Comparison of ENCODE assay signal across 9 cellular contexts in the genomic region with DNA sequence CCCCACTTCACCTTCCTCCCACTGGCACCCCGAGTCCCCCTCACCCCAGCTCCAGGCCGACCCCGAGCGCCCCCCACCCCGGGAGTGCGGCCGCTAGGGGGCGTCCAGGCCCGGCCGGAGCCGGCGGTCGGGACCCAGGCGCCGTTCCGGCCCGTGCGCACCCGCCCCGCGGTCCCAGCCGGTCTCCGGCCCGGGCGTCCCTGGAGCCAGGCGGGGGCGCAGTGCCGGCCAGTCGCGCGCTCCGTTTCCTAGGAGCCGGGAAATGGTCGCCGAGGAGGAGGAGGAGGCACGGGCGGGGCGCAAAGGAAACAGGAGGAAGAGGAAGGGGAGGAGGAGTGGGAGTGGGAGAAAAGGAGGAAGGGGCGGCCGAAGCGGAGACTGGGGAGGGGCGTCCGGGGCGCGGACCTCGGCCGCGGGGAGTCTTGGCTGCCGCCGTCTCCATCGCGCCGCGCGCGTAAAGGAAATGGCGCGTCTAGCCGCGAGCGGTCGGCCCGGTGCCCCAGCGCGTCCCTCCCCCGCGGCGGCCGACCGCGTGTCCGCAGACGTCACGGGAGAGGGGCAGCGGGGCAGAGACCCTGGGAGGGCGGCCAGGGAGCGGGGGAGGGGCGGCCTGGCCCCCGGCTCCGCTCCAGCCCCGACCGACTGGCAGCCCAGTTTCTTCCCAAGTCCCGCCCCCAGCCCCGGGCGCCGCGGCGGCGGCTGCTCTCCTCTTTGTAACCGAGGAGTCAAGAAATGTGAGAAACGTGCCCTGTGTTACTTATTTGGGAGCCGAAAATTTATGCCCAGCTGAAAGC. TPM values are rescaled to one million over a fixed set of nuclear protein-coding genes. Genes with fewer than 3 reads are reported as not detected.
DNase-seq lines count a peak whose midpoint lies in the region; ATAC-seq, FAIRE-seq and TF ChIP-seq lines count a peak whose summit lies in the region.
"Had no signal": no experiment of that assay in that cellular context is flagged by ENCODE, and none has a peak within 500 bp of the region (broad histone marks: within the 10 kb centered on the region; RNA-seq: fewer than 3 reads in every experiment).

No MANE protein-coding gene starts in this region.

- H3K14ac ChIP-seq in IMR-90 (replicated peaks; ENCODE audit: low read depth, low read length): 0 out of 2 replicates have a peak overlapping the region, but pooled peaks have one; percentile 6

- H3K18ac ChIP-seq in IMR-90 (ENCODE audit: low read depth, low read length): no peak overlapping the region; the same call in 1 of the 2 replicates

- WGBS in IMR-90 (ENCODE audit: extremely low coverage in 2 of 2, insufficient read length in 1 of 2), 2 experiments: 0% methylated on average over 29 of the region's 92 CpGs; no CpG with 5 or more reads in 1 of the 2 experiments
- WGBS in adrenal gland, 4 donors: 1% methylated on average over 23 to 86 of the region's 92 CpGs
- 0 to 1% (median 1%) methylated on average over 57 to 92 of the region's 92 CpGs for WGBS in heart left ventricle, 4 donors
- 1% methylated on average over 76 to 92 of the region's 92 CpGs for WGBS in pancreas, 2 donors

- no peak overlapping the region; the same call in 1 of the 2 replicates for H3K23ac ChIP-seq in IMR-90 (ENCODE audit: low read depth, low read length)

- H3K9me1 ChIP-seq in IMR-90 (ENCODE audit: insufficient read depth, low read length): no peaks in the 10 kb centered on the region

- no peak overlapping the region for H2BK20ac ChIP-seq in IMR-90 (ENCODE audit: low read depth, low read length)

- FAIRE-seq in pancreas (lab: Jason Lieb, UNC): no peak
- FAIRE-seq: colon had no signal

- H4K5ac ChIP-seq in IMR-90 (ENCODE audit: low read depth, low read length): no peak overlapping the region; the same call in 1 of the 2 replicates

- H3K56ac ChIP-seq in IMR-90 (ENCODE audit: extremely low read depth, insufficient read depth, low read length): peak overlapping the region; percentile 46; the same call in 1 of the 2 replicates

- CTCF ChIA-PET in IMR-90 (lab: Yijun Ruan, JAX): interaction anchor here (0.7 to 2.1 kb wide), 5 partner anchors 13 to 361 kb away, joined by 3 to 12 read pairs (median 4); no protein-coding TSS in a partner anchor
- CTCF ChIA-PET in RWPE1 (lab: Yijun Ruan, JAX): interaction anchor here (0.6 to 2.7 kb wide), 18 partner anchors 17 to 381 kb away, joined by 3 to 20 read pairs (median 3); no protein-coding TSS in a partner anchor

- H3K9ac ChIP-seq in IMR-90 (ENCODE audit: low read depth, low read length): peak overlapping the region; percentile 90

- intact Hi-C loops in IMR-90 (cut with micrococcal nuclease): loop anchor here (5.0 kb wide), 1 partner anchor 202 kb away; no protein-coding TSS in a partner anchor
- intact Hi-C loops in adrenal gland (cut with DNase I): no loop called here
- intact Hi-C loops in heart left ventricle (cut with DNase I): loop anchor here in 7 of 10 donors (1.0 to 10.0 kb wide), 9 partner anchors 25 to 203 kb away; no protein-coding TSS in a partner anchor
- intact Hi-C loops in pancreas (cut with DNase I): no loop called here

- no peaks in the 10 kb centered on the region for H3K9me3 ChIP-seq in IMR-90 (ENCODE audit: control insufficient read depth, insufficient read depth, low read length)
- H3K9me3 ChIP-seq in adrenal gland (replicated peaks in 1 of 3): no peaks in the 10 kb centered on the region
- no peaks in the 10 kb centered on the region for H3K9me3 ChIP-seq in heart left ventricle
- H3K9me3 ChIP-seq in pancreas: no peaks in the 10 kb centered on the region

- TF ChIP-seq CTCF in IMR-90 (conservative IDR thresholded peaks at IDR 0.05; ENCODE audit: low read depth, low read length): peak; percentile 68
- peak; percentile 96 for TF ChIP-seq CTCF in RWPE1 (conservative IDR thresholded peaks at IDR 0.05; ENCODE audit: low read depth)
- TF ChIP-seq CTCF in adrenal gland (IDR thresholded peaks at IDR 0.05): peak in 5 of 6 experiments; percentile 11 to 67 (median 44)
- TF ChIP-seq CTCF in heart left ventricle (IDR thresholded peaks at IDR 0.05): peak in 11 of 12 donors; percentile 56 to 95 (median 81)
- peak; percentile 63 to 72 (median 71) for TF ChIP-seq CTCF in pancreas (IDR thresholded peaks at IDR 0.05)

- H3K4me3 ChIP-seq in IMR-90 (ENCODE audit: insufficient read depth, low read depth, low read length): peak overlapping the region; percentile 63
- H3K4me3 ChIP-seq in adrenal gland: peak overlapping the region in 3 of 4 donors; percentile 18 to 57 (median 30)
- H3K4me3 ChIP-seq in heart left ventricle: peak overlapping the region; percentile 65 to 97 (median 86)
- peak overlapping the region; percentile 46 to 80 (median 68) for H3K4me3 ChIP-seq in pancreas

- peak overlapping the region; percentile 33; the same call in 1 of the 2 replicates for H3K4ac ChIP-seq in IMR-90 (ENCODE audit: low read depth, low read length)

- peak overlapping the region; percentile 31 for H2AK9ac ChIP-seq in IMR-90 (replicated peaks; ENCODE audit: low read depth, low read length, poor library complexity)

- H3K27me3 ChIP-seq in IMR-90 (ENCODE audit: control insufficient read depth, insufficient read depth, low read length): peaks cover 9% of the 10 kb centered on the region
- peaks cover 26% of the 10 kb centered on the region for H3K27me3 ChIP-seq in adrenal gland
- H3K27me3 ChIP-seq in heart left ventricle: peaks cover 0 to 15% (median 0%) of the 10 kb centered on the region in 9 donors
- H3K27me3 ChIP-seq in pancreas: no peaks in the 10 kb centered on the region

- peaks cover 2% of the 10 kb centered on the region; the same call in 1 of the 2 replicates for H3K4me1 ChIP-seq in IMR-90 (ENCODE audit: control insufficient read depth, insufficient read depth, low read length)
- H3K4me1 ChIP-seq in adrenal gland (replicated peaks in 1 of 2): no peaks in the 10 kb centered on the region
- H3K4me1 ChIP-seq in heart left ventricle: peaks cover 0 to 35% (median 15%) of the 10 kb centered on the region in 12 donors
- peaks cover 0 to 4% (median 3%) of the 10 kb centered on the region in 3 donors for H3K4me1 ChIP-seq in pancreas

- peak overlapping the region; percentile 3 to 80; a peak in 3 of 4 replicates for H4K8ac ChIP-seq in IMR-90 (ENCODE audit: low read depth in 2 of 2, low read length in 2 of 2)

- peak; percentile 74 for ATAC-seq in IMR-90 (ENCODE audit: low read depth)
- ATAC-seq in heart left ventricle: peak; percentile 60 to 90 (median 86)
- ATAC-seq in pancreas: peak; percentile 74 to 87 (median 82)
- ATAC-seq in HG03442 (IDR thresholded peaks at IDR 0.05; ENCODE audit: unreplicated experiment): no peak
- ATAC-seq in GM19463 (IDR thresholded peaks at IDR 0.05; ENCODE audit: unreplicated experiment): no peak

- in situ Hi-C loops in IMR-90 (cut with MboI; ENCODE audit: low sequenced_read_pairs): loop anchor here (25.0 kb wide), 1 partner anchor 542 kb away; no protein-coding TSS in a partner anchor

- H2AK5ac ChIP-seq in IMR-90 (ENCODE audit: low read depth, low read length): no peak overlapping the region

- peak overlapping the region; percentile 76 for H3K4me2 ChIP-seq in IMR-90 (ENCODE audit: low read depth, low read length)

- H4K91ac ChIP-seq in IMR-90 (ENCODE audit: insufficient read depth, low read depth, low read length): peak overlapping the region; percentile 45; the same call in 1 of the 2 replicates

- peak overlapping the region; percentile 95 for H2AFZ ChIP-seq in IMR-90 (replicated peaks; ENCODE audit: low read length, poor library complexity)

- H2BK5ac ChIP-seq in IMR-90 (ENCODE audit: low read depth, low read length, poor library complexity, severe bottlenecking): peak overlapping the region; percentile 21

- H3K27ac ChIP-seq in IMR-90 (ENCODE audit: insufficient read depth, low read length) (peak overlapping the region; percentile 83), RWPE1 (peak overlapping the region; percentile 97), adrenal gland (peak overlapping the region in 4 of 5 donors; percentile 55 to 90 (median 80)), heart left ventricle (peak overlapping the region; percentile 88 to 100 (median 98)), pancreas (peak overlapping the region; percentile 81 to 94 (median 90))

- no peak overlapping the region for H2BK15ac ChIP-seq in IMR-90 (ENCODE audit: low read depth, low read length)

- DNase-seq in DMS 273 treated with DMSO at 0.1 percent for 48 hours (lab: John Stamatoyannopoulos, UW) (peak; percentile 67), IMR-90 (peak; percentile 75), RWPE1 (ENCODE audit: low spot score) (peak; percentile 82), adrenal gland (peak; percentile 51 to 80 (median 63)), heart left ventricle (peak; percentile 89 to 93 (median 91)), pancreas (peak; percentile 83 to 93 (median 87))

- TF ChIP-seq RAD21 in IMR-90 (IDR thresholded peaks at IDR 0.05; ENCODE audit: low read length): peak; percentile 37

- POLR2A ChIA-PET in IMR-90 (lab: Charles Lee; ENCODE audit: unreplicated experiment): no interaction called here
- POLR2A ChIA-PET in RWPE1 (lab: Yijun Ruan, JAX; ENCODE audit: low non-redundant PET): interaction anchor here (1.6 kb wide), 1 partner anchor 24 kb away, joined by 5 read pairs; no protein-coding TSS in a partner anchor

- no TSS peak for BruUV-seq in IMR-90 (replicated peaks; lab: Mats Ljungman, UMichigan)

- dilution Hi-C loops in IMR-90 (cut with HindIII; ENCODE audit: low sequenced_read_pairs, unreplicated experiment): no loop called here

- TF ChIP-seq POLR2A in IMR-90 (IDR thresholded peaks at IDR 0.05; ENCODE audit: low read depth, low read length) (peak; percentile 73; the same call in 1 of the 2 replicates), adrenal gland (IDR thresholded peaks at IDR 0.05) (no peak), heart left ventricle (IDR thresholded peaks at IDR 0.05) (peak in 1 of 2 donors; percentile 58)

- H3K79me1 ChIP-seq in IMR-90 (ENCODE audit: low read depth in 1 of 2, low read length in 2 of 2): peaks cover 0 to 5% of the 10 kb centered on the region in 2 experiments; a peak in 1 of 4 replicates

- H3K36me3 ChIP-seq in IMR-90 (ENCODE audit: control insufficient read depth, insufficient read depth, low read length): peaks cover 6% of the 10 kb centered on the region; the same call in 1 of the 2 replicates
- H3K36me3 ChIP-seq in adrenal gland (replicated peaks in 1 of 2): no peaks in the 10 kb centered on the region
- peaks cover 0 to 13% (median 0%) of the 10 kb centered on the region in 9 donors for H3K36me3 ChIP-seq in heart left ventricle
- no peaks in the 10 kb centered on the region for H3K36me3 ChIP-seq in pancreas

- no peak overlapping the region for H2BK120ac ChIP-seq in IMR-90 (ENCODE audit: low read depth, low read length)

- peaks cover 4% of the 10 kb centered on the region; the same call in 1 of the 2 replicates for H4K20me1 ChIP-seq in IMR-90 (ENCODE audit: insufficient read depth, low read length)

RNA-seq across cellular contexts. Expression of gene KCTD15, which starts 1.1 kb away (rescaled TPM):
- 13.6 and 16.3 TPM in 2 replicates for total RNA-seq in IMR-90 (2012; rRNA removed)
- 19.6 and 22.5 TPM in 2 replicates for polyA plus RNA-seq in IMR-90 (2012; rRNA removed)
- polyA plus RNA-seq in IMR-90 (2012; cell fraction: cytosol; rRNA removed): 12.0 and 16.7 TPM in 2 replicates
- 54.5 and 105 TPM in 2 replicates for polyA plus RNA-seq in IMR-90 (2012; cell fraction: nucleus; rRNA removed; ENCODE audit: low replicate concordance)
- 10 to 100 TPM in 5 of 8 donors, 1 to 10 TPM in 3; 3.9 to 21.7 (median 11.2) TPM for total RNA-seq in adrenal gland
- 10 to 100 TPM in 2 of 3 donors, 1 to 10 TPM in 1; 3.4 to 16.6 (median 16.4) TPM for polyA plus RNA-seq in adrenal gland
- total RNA-seq in heart left ventricle: 10 to 100 TPM in 4 of 9 donors, 1 to 10 TPM in 5; 5.4 to 36.9 (median 9.8) TPM
- 10 to 100 TPM in 1 of 2 donors, 1 to 10 TPM in 1; 6.8 to 16.7 TPM for polyA plus RNA-seq in heart left ventricle
- total RNA-seq in pancreas: 10 to 100 TPM; 14.8 to 25.8 (median 16.5) TPM
- polyA plus RNA-seq in pancreas: 10 to 100 TPM; 28.3 to 33.8 TPM

Comparison
In these comparisons a context has a peak if more than half of its experiments do, and no peak if none do; other contexts are left out.
1. ATAC-seq: peak in IMR-90 (single experiment), heart left ventricle (4 of 4) and pancreas (4 of 4); none in HG03442 (single experiment) and GM19463 (single experiment).
2. H3K4me3 ChIP-seq: peak in every context shown above with its lines; median percentile 86 in heart left ventricle; 68 in pancreas; 63 in IMR-90; 30 in adrenal gland.
3. CTCF ChIP-seq: peak in every context shown above with its lines; median percentile 96 in RWPE1; 81 in heart left ventricle; 71 in pancreas; 68 in IMR-90; 44 in adrenal gland.
4. intact Hi-C loops: an anchor here in IMR-90 (5.0 kb wide) and heart left ventricle (1.0 to 10.0 kb wide); none called in adrenal gland and pancreas.
5. Peak in every context shown above with its lines, with median percentiles within 50 percentile points of each other: DNase-seq and H3K27ac ChIP-seq.